ENCODE assay signal across 33 cellular contexts in genomic region chr2:120195575-120195974, GRCh38.
"Had no signal": no experiment of that assay in that cellular context is flagged by ENCODE, and none has a peak within 500 bp of the region (broad histone marks: within the 10 kb centered on the region; RNA-seq: fewer than 3 reads in every experiment).

No MANE protein-coding gene starts in this region.

- H3K27me3 ChIP-seq: adrenal gland, ascending aorta, breast epithelium, cardiac muscle cell, foreskin keratinocyte, gastrocnemius medialis, heart left ventricle had no signal

- H3K36me3 Mint-ChIP-seq: brain had no signal

- H3K4me1 Mint-ChIP-seq: activated CD8-positive, alpha-beta memory T cell treated with anti-CD3 and anti-CD28 coated beads, Interleukin-2, amount 10 ng/mL, durations not matched to agents 7 days and 5 days; activated naive CD4-positive, alpha-beta T cell treated with anti-CD3 and anti-CD28 coated beads, Interleukin-2, amount 50 U/mL, for 24 hours; activated naive CD8-positive, alpha-beta T cell treated with anti-CD3 and anti-CD28 coated beads for 36 hours; activated naive CD8-positive, alpha-beta T cell treated with anti-CD3 and anti-CD28 coated beads, Interleukin-2, amount 50 U/mL, for 24 hours; brain; WTC11 had no signal

- H3K4me1 ChIP-seq: adrenal gland, ascending aorta, breast epithelium, foreskin keratinocyte, gastrocnemius medialis, heart left ventricle had no signal

- H3K27ac ChIP-seq: adrenal gland, ascending aorta, breast epithelium, cardiac muscle cell, epithelial cell of prostate, foreskin keratinocyte, gastrocnemius medialis, heart left ventricle had no signal

- DNase-seq: activated CD4-positive, alpha-beta memory T cell treated with anti-CD3 and anti-CD28 coated beads for 36 hours; activated CD4-positive, alpha-beta T cell treated with anti-CD3 and anti-CD28 coated beads for 1 hour; activated CD4-positive, alpha-beta T cell treated with anti-CD3 and anti-CD28 coated beads for 4 hours; activated CD8-positive, alpha-beta memory T cell treated with anti-CD3 and anti-CD28 coated beads, Interleukin-2, amount 10 ng/mL, durations not matched to agents 7 days and 5 days; activated CD8-positive, alpha-beta memory T cell treated with anti-CD3 and anti-CD28 coated beads, Interleukin-2, amount 50 U/mL, for 4 hours; activated CD8-positive, alpha-beta T cell treated with anti-CD3 and anti-CD28 coated beads, Interleukin-2, amount 10 ng/mL, durations not matched to agents 7 days and 5 days; activated effector memory CD4-positive, alpha-beta T cell treated with anti-CD3 and anti-CD28 coated beads, Interleukin-2, amount 50 U/mL, for 16 hours; activated naive CD4-positive, alpha-beta T cell treated with anti-CD3 and anti-CD28 coated beads for 36 hours; activated naive CD8-positive, alpha-beta T cell treated with anti-CD3 and anti-CD28 coated beads for 36 hours; activated naive CD8-positive, alpha-beta T cell treated with anti-CD3 and anti-CD28 coated beads, Interleukin-2, amount 50 U/mL, for 24 hours; activated T-cell treated with anti-CD3 and anti-CD28 coated beads, Interleukin-2, amount 50 U/mL, for 1 hour; activated T-cell treated with anti-CD3 and anti-CD28 coated beads, Interleukin-2, amount 50 U/mL, for 48 hours; adrenal gland; central memory CD4-positive, alpha-beta T cell; cerebellar nuclear complex; effector CD8-positive, alpha-beta T cell; foreskin keratinocyte; gastrocnemius medialis; glutamatergic neuron; heart left ventricle; T-helper 2 cell had no signal

- H3K9me3 ChIP-seq: adrenal gland had no signal

- H3K36me3 ChIP-seq: adrenal gland, ascending aorta, breast epithelium, cardiac muscle cell, gastrocnemius medialis, heart left ventricle had no signal

- FAIRE-seq: colon, endometrium, endothelial cell of umbilical vein had no signal

- H3K27me3 Mint-ChIP-seq: activated CD4-positive, alpha-beta memory T cell treated with anti-CD3 and anti-CD28 coated beads for 36 hours; activated naive CD4-positive, alpha-beta T cell treated with anti-CD3 and anti-CD28 coated beads, Interleukin-2, amount 50 U/mL, for 24 hours; activated naive CD8-positive, alpha-beta T cell treated with anti-CD3 and anti-CD28 coated beads for 36 hours; activated naive CD8-positive, alpha-beta T cell treated with anti-CD3 and anti-CD28 coated beads, Interleukin-2, amount 50 U/mL, for 24 hours had no signal

- ATAC-seq: activated CD8-positive, alpha-beta memory T cell treated with anti-CD3 and anti-CD28 coated beads, Interleukin-2, amount 10 ng/mL, durations not matched to agents 7 days and 5 days; activated CD8-positive, alpha-beta T cell treated with anti-CD3 and anti-CD28 coated beads, Interleukin-2, amount 10 ng/mL, durations not matched to agents 7 days and 5 days; activated naive CD8-positive, alpha-beta T cell treated with anti-CD3 and anti-CD28 coated beads, Interleukin-2, amount 50 U/mL, for 24 hours; foreskin keratinocyte; gastrocnemius medialis; heart left ventricle; WTC11 had no signal

- H3K4me3 Mint-ChIP-seq: activated CD4-positive, alpha-beta memory T cell treated with anti-CD3 and anti-CD28 coated beads for 36 hours; activated CD8-positive, alpha-beta memory T cell treated with anti-CD3 and anti-CD28 coated beads, Interleukin-2, amount 10 ng/mL, durations not matched to agents 7 days and 5 days; activated CD8-positive, alpha-beta T cell treated with anti-CD3 and anti-CD28 coated beads, Interleukin-2, amount 10 ng/mL, durations not matched to agents 7 days and 5 days; activated naive CD4-positive, alpha-beta T cell treated with anti-CD3 and anti-CD28 coated beads for 36 hours; activated naive CD4-positive, alpha-beta T cell treated with anti-CD3 and anti-CD28 coated beads, Interleukin-2, amount 50 U/mL, for 24 hours; activated naive CD8-positive, alpha-beta T cell treated with anti-CD3 and anti-CD28 coated beads for 36 hours; activated naive CD8-positive, alpha-beta T cell treated with anti-CD3 and anti-CD28 coated beads, Interleukin-2, amount 50 U/mL, for 24 hours; activated T-helper 1 cell treated with anti-CD3 and anti-CD28 coated beads, Interleukin-12 subunit alpha, Interleukin-12 subunit beta, Interleukin-2, Interleukin-4 antibody, amounts not matched to agents 30 ng/mL and 10 ng/mL and 1 ng/mL, durations not matched to agents 14 hours and 24 hours and 36 hours; brain; WTC11 had no signal

- H3K27ac Mint-ChIP-seq: activated CD4-positive, alpha-beta memory T cell treated with anti-CD3 and anti-CD28 coated beads for 36 hours; activated CD8-positive, alpha-beta memory T cell treated with anti-CD3 and anti-CD28 coated beads, Interleukin-2, amount 10 ng/mL, durations not matched to agents 7 days and 5 days; activated CD8-positive, alpha-beta T cell treated with anti-CD3 and anti-CD28 coated beads, Interleukin-2, amount 10 ng/mL, durations not matched to agents 7 days and 5 days; activated naive CD4-positive, alpha-beta T cell treated with anti-CD3 and anti-CD28 coated beads for 36 hours; activated naive CD4-positive, alpha-beta T cell treated with anti-CD3 and anti-CD28 coated beads, Interleukin-2, amount 50 U/mL, for 24 hours; activated naive CD8-positive, alpha-beta T cell treated with anti-CD3 and anti-CD28 coated beads for 36 hours; activated naive CD8-positive, alpha-beta T cell treated with anti-CD3 and anti-CD28 coated beads, Interleukin-2, amount 50 U/mL, for 24 hours; activated T-helper 1 cell treated with anti-CD3 and anti-CD28 coated beads, Interleukin-12 subunit alpha, Interleukin-12 subunit beta, Interleukin-2, Interleukin-4 antibody, amounts not matched to agents 30 ng/mL and 10 ng/mL and 1 ng/mL, durations not matched to agents 14 hours and 24 hours and 36 hours; activated T-helper 2 cell treated with anti-CD3 and anti-CD28 coated beads, Interferon-gamma antibody, Interleukin-2, Interleukin-4, amounts not matched to agents 10 μg/mL and 5 μg/mL and 100 μg/mL, durations not matched to agents 14 hours and 24 hours and 36 hours; brain; WTC11 had no signal

- H3K4me3 ChIP-seq: adrenal gland, ascending aorta, breast epithelium, cardiac muscle cell, gastrocnemius medialis, heart left ventricle had no signal
